In genomic region chr6:131410785-131411184, GRCh38 we compare ENCODE assay signal across 24 cellular contexts.
A peak's percentile ranks its signal among the peaks of the same experiment; 100 is the strongest.
DNase-seq lines count a peak whose midpoint lies in the region; ATAC-seq and TF ChIP-seq lines count a peak whose summit lies in the region.
"Had no signal": no experiment of that assay in that cellular context is flagged by ENCODE, and none has a peak within 500 bp of the region (broad histone marks: within the 10 kb centered on the region; RNA-seq: fewer than 3 reads in every experiment).

No MANE protein-coding gene starts in this region.

- H3K36me3 ChIP-seq in HEK293 (ENCODE audit: control insufficient read depth in 2 of 2, insufficient read depth in 1 of 2, low read length in 2 of 2) (no peaks in the 10 kb centered on the region), endodermal cell (ENCODE audit: control insufficient read depth, insufficient read depth, low read length) (no peaks in the 10 kb centered on the region)
- H3K36me3 ChIP-seq: BE2C, BLaER1 had no signal

- WGBS in endodermal cell (ENCODE audit: insufficient coverage in 1 of 2, insufficient read length in 1 of 2), 2 experiments: 100% methylated on average over 1 of the region's 1 CpG; no CpG with 5 or more reads in 1 of the 2 experiments

- H3K4me1 ChIP-seq in HEK293 (ENCODE audit: control insufficient read depth, insufficient read depth, low read length): no peaks in the 10 kb centered on the region
- H3K4me1 ChIP-seq in endodermal cell (ENCODE audit: control insufficient read depth, insufficient read depth, low read length): no peaks in the 10 kb centered on the region
- H3K4me1 ChIP-seq: A549, BE2C, BLaER1 had no signal

- H3K27ac ChIP-seq in HEK293 (ENCODE audit: extremely low read depth, low read depth, low read length) (no peak overlapping the region), endodermal cell (ENCODE audit: low read depth, low read length) (no peak overlapping the region)
- H3K27ac ChIP-seq: 22Rv1, A549, BLaER1 had no signal

- H3K36me3 Mint-ChIP-seq in activated CD4-positive, alpha-beta T cell treated with anti-CD3 and anti-CD28 coated beads for 36 hours (ENCODE audit: low read depth): peaks cover 13% of the 10 kb centered on the region
- peaks cover 5% of the 10 kb centered on the region for H3K36me3 Mint-ChIP-seq in endodermal cell (ENCODE audit: low read depth)

- no peaks in the 10 kb centered on the region for H3K27me3 Mint-ChIP-seq in activated CD4-positive, alpha-beta T cell treated with anti-CD3 and anti-CD28 coated beads for 36 hours
- peaks cover 10% of the 10 kb centered on the region for H3K27me3 Mint-ChIP-seq in endodermal cell (ENCODE audit: insufficient read depth)
- H3K27me3 Mint-ChIP-seq: CD4-positive, alpha-beta memory T cell; CD4-positive, CD25-positive, alpha-beta regulatory T cell; CD8-positive, alpha-beta memory T cell had no signal

- H3K9me3 Mint-ChIP-seq in activated CD4-positive, alpha-beta T cell treated with anti-CD3 and anti-CD28 coated beads for 36 hours (ENCODE audit: low read depth): peaks cover 10% of the 10 kb centered on the region
- peaks cover 11% of the 10 kb centered on the region for H3K9me3 Mint-ChIP-seq in endodermal cell

- no peak overlapping the region for H3K4me3 Mint-ChIP-seq in activated CD4-positive, alpha-beta T cell treated with anti-CD3 and anti-CD28 coated beads for 36 hours
- H3K4me3 Mint-ChIP-seq in endodermal cell: no peak overlapping the region
- H3K4me3 Mint-ChIP-seq: CD14-positive monocyte; CD4-positive, alpha-beta memory T cell; CD4-positive, CD25-positive, alpha-beta regulatory T cell; CD8-positive, alpha-beta memory T cell had no signal

- H3K9ac ChIP-seq in endodermal cell (ENCODE audit: extremely low read depth, low read length, poor library complexity, severe bottlenecking): no peak overlapping the region
- H3K9ac ChIP-seq: BLaER1 had no signal

- no peak overlapping the region for H3K27ac Mint-ChIP-seq in activated CD4-positive, alpha-beta T cell treated with anti-CD3 and anti-CD28 coated beads for 36 hours
- no peak overlapping the region for H3K27ac Mint-ChIP-seq in endodermal cell
- H3K27ac Mint-ChIP-seq: CD14-positive monocyte; CD4-positive, CD25-positive, alpha-beta regulatory T cell; CD8-positive, alpha-beta memory T cell had no signal

- intact Hi-C loops in activated CD4-positive, alpha-beta T cell treated with anti-CD3 and anti-CD28 coated beads for 36 hours (cut with DNase I, micrococcal nuclease): no loop called here

- CTCF ChIA-PET in activated CD4-positive, alpha-beta T cell treated with anti-CD3 and anti-CD28 coated beads for 36 hours (lab: Charles Lee): no interaction called here
- CTCF ChIA-PET in HEK293 (lab: Yijun Ruan, JAX): no interaction called here

- H3K4me1 Mint-ChIP-seq in activated CD4-positive, alpha-beta T cell treated with anti-CD3 and anti-CD28 coated beads for 36 hours: peaks cover 14% of the 10 kb centered on the region
- peaks cover 26% of the 10 kb centered on the region for H3K4me1 Mint-ChIP-seq in endodermal cell
- H3K4me1 Mint-ChIP-seq: CD14-positive monocyte; CD8-positive, alpha-beta memory T cell had no signal

- H3K4me3 ChIP-seq in HEK293 (ENCODE audit: low read depth, low read length) (no peak overlapping the region), endodermal cell (ENCODE audit: low read length) (peak overlapping the region; percentile 10)
- H3K4me3 ChIP-seq: A549, BLaER1, GM12878 had no signal

- TF ChIP-seq CTCF in HEK293 (tag by site-specific recombination; IDR thresholded peaks at IDR 0.05): no peak
- no peak for TF ChIP-seq CTCF in endodermal cell (conservative IDR thresholded peaks at IDR 0.05)

- no peaks in the 10 kb centered on the region for H3K27me3 ChIP-seq in endodermal cell (ENCODE audit: control insufficient read depth, insufficient read depth, low read length, poor library complexity, severe bottlenecking)
- H3K27me3 ChIP-seq: BE2C, BLaER1 had no signal

- DNase-seq in activated CD4-positive, alpha-beta T cell treated with anti-CD3 and anti-CD28 coated beads for 36 hours: no peak
- no peak for DNase-seq in activated CD4-positive, alpha-beta T cell treated with anti-CD3 and anti-CD28 coated beads, Interleukin-2, amount 50 U/mL, for 48 hours
- no peak for DNase-seq in endodermal cell
- DNase-seq in NCI-H526 (lab: John Stamatoyannopoulos, UW): no peak
- no peak for DNase-seq in AG08395 (ENCODE audit: low spot score)
- DNase-seq: BE2C; C1 segment of cervical spinal cord; CD4-positive, alpha-beta memory T cell; CD4-positive, CD25-positive, alpha-beta regulatory T cell; CD8-positive, alpha-beta memory T cell; COR-L47; DMS 273 treated with DMSO at 0.1 percent for 48 hours; DMS153; DMS53; DMS79; DND-41; EL; GDM1 had no signal

- POLR2A ChIA-PET in activated CD4-positive, alpha-beta T cell treated with anti-CD3 and anti-CD28 coated beads for 36 hours (lab: Charles Lee): no interaction called here
- POLR2A ChIA-PET in HEK293 (lab: Yijun Ruan, JAX): no interaction called here

- peak; percentile 30 for ATAC-seq in activated CD4-positive, alpha-beta T cell treated with anti-CD3 and anti-CD28 coated beads for 36 hours
- ATAC-seq: A549, GM12878 had no signal

- H3K9me3 ChIP-seq in HEK293 (ENCODE audit: control insufficient read depth, insufficient read depth, low read depth, low read length): no peaks in the 10 kb centered on the region
- peaks cover 10% of the 10 kb centered on the region for H3K9me3 ChIP-seq in endodermal cell (ENCODE audit: control insufficient read depth, low read length)
- H3K9me3 ChIP-seq: A549, BE2C had no signal

TF ChIP-seq in HEK293, 187 proteins besides CTCF, POLR2A, EP300 and RAD21:
- TF ChIP-seq ZNF600 (tag by site-specific recombination; IDR thresholded peaks at IDR 0.05): no peak
- TF ChIP-seq SETDB1 (IDR thresholded peaks at IDR 0.05; ENCODE audit: insufficient read length, low read length): peak; percentile 15
- no peak for TF ChIP-seq MYNN (tag by site-specific recombination; IDR thresholded peaks at IDR 0.05; ENCODE audit: borderline replicate concordance)
